ENCODE assay signal across 1 cellular context in genomic region chr12:2194571-2194970, GRCh38.
TF ChIP-seq lines count a peak whose summit lies in the region.

No MANE protein-coding gene starts in this region.

TF ChIP-seq in SK-N-SH treated with all-trans-retinoic acid at 6 μM for 48 hours, 23 proteins besides CTCF, POLR2A, EP300 and RAD21 (continued from another document):
- TF ChIP-seq TSHZ2 (CRISPR knock-in tag; IDR thresholded peaks at IDR 0.05) (no peak), POU6F1 (CRISPR knock-in tag; IDR thresholded peaks at IDR 0.05; ENCODE audit: borderline replicate concordance, low read depth) (no peak)
